ENCODE assay signal across 9 cellular contexts in the genomic region with DNA sequence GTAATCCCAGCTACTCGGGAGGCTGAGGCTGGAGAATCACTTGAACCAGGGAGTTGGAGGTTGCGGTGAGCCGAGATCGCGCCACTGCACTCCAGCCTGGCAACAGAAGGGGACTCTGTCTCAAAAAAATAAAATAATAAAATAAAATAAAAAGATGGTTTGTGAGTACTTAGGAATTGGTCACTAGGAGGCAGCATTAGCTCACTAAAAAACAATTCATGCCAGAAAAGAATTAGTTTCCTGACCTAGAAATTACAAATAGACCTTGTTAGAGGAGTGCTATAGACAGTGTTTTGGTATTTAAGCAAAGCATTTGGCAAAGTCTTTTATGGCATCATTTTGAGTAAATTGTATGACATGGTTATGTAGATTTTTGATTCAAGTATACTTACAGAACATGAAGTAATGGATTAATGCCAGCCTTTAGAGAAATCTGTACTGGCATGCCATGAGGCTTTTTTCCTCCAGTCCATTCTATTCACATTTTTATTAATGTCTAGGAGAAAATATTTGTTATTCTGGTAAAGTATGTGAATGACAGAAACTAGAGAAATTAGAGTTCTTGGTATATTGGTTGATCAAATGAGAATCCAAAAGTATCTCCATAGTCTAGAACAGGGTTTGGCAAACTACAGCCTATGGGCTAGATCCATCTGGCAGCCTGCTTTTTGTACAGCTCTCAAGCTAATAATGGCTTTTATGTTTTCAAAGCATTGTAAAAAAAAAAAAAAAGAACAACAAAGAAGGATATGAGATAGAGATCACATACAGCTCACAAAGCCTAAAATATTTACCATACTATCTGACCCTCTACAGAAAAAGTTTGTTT.
DNase-seq lines count a peak whose midpoint lies in the region; ATAC-seq, FAIRE-seq and TF ChIP-seq lines count a peak whose summit lies in the region.
"Had no signal": no experiment of that assay in that cellular context is flagged by ENCODE, and none has a peak within 500 bp of the region (broad histone marks: within the 10 kb centered on the region; RNA-seq: fewer than 3 reads in every experiment).

No MANE protein-coding gene starts in this region.

- H3K27ac Mint-ChIP-seq in activated naive CD4-positive, alpha-beta T cell treated with anti-CD3 and anti-CD28 coated beads, Interleukin-2, amount 50 U/mL, for 72 hours, result no peak overlapping the region
- H3K27ac Mint-ChIP-seq in activated CD4-positive, alpha-beta memory T cell treated with anti-CD3 and anti-CD28 coated beads, Interleukin-2, amount 10 ng/mL, durations not matched to agents 7 days and 5 days, result no peak overlapping the region

- no peaks in the 10 kb centered on the region for H3K36me3 ChIP-seq in prostate gland

- CTCF ChIA-PET in activated CD4-positive, alpha-beta memory T cell treated with anti-CD3 and anti-CD28 coated beads, Interleukin-2, amount 10 ng/mL, durations not matched to agents 7 days and 5 days (lab: Charles Lee), result no interaction called here

- H3K27me3 ChIP-seq in prostate gland (replicated peaks; ENCODE audit: insufficient read depth), result no peaks in the 10 kb centered on the region

- no peaks in the 10 kb centered on the region for H3K4me1 Mint-ChIP-seq in activated CD4-positive, alpha-beta memory T cell treated with anti-CD3 and anti-CD28 coated beads, Interleukin-2, amount 10 ng/mL, durations not matched to agents 7 days and 5 days

- intact Hi-C loops in prostate gland (cut with DNase I), result loop anchor here (10.0 kb wide), 1 partner anchor 471 kb away; no protein-coding TSS in a partner anchor

- POLR2A ChIA-PET in activated CD4-positive, alpha-beta memory T cell treated with anti-CD3 and anti-CD28 coated beads, Interleukin-2, amount 10 ng/mL, durations not matched to agents 7 days and 5 days (lab: Charles Lee), result no interaction called here

- H3K4me3 ChIP-seq in GM12865 (ENCODE audit: low read depth, low read length) (no peak overlapping the region), prostate gland (no peak overlapping the region)
- H3K4me3 ChIP-seq: skin epidermis had no signal

- no peak overlapping the region for H3K4me3 Mint-ChIP-seq in activated CD4-positive, alpha-beta memory T cell treated with anti-CD3 and anti-CD28 coated beads, Interleukin-2, amount 10 ng/mL, durations not matched to agents 7 days and 5 days

- TF ChIP-seq CTCF in GM12865 (IDR thresholded peaks at IDR 0.05; ENCODE audit: insufficient read depth, low read depth, low read length, missing control alignments), result peak; percentile 22
- TF ChIP-seq CTCF in prostate gland (IDR thresholded peaks at IDR 0.05), result peak in 3 of 4 experiments; percentile 44 to 66 (median 64)

- FAIRE-seq in endometrium (lab: Jason Lieb, UNC), result peak; percentile 83

- ATAC-seq in activated naive CD4-positive, alpha-beta T cell treated with anti-CD3 and anti-CD28 coated beads, Interleukin-2, amount 50 U/mL, for 72 hours, result no peak
- no peak for ATAC-seq in HG02852 (IDR thresholded peaks at IDR 0.05; ENCODE audit: unreplicated experiment)

- H3K27me3 Mint-ChIP-seq in activated CD4-positive, alpha-beta memory T cell treated with anti-CD3 and anti-CD28 coated beads, Interleukin-2, amount 10 ng/mL, durations not matched to agents 7 days and 5 days, result peaks cover 5% of the 10 kb centered on the region

- H3K9me3 ChIP-seq in prostate gland, result no peaks in the 10 kb centered on the region

- H3K36me3 Mint-ChIP-seq in activated naive CD4-positive, alpha-beta T cell treated with anti-CD3 and anti-CD28 coated beads, Interleukin-2, amount 50 U/mL, for 72 hours, result peaks cover 0 to 4% of the 10 kb centered on the region in 2 donors
- H3K36me3 Mint-ChIP-seq in activated CD4-positive, alpha-beta memory T cell treated with anti-CD3 and anti-CD28 coated beads, Interleukin-2, amount 10 ng/mL, durations not matched to agents 7 days and 5 days (ENCODE audit: low read depth), result no peaks in the 10 kb centered on the region

- WGBS in prostate gland, result 51% methylated on average over 5 of the region's 5 CpGs

- no peaks in the 10 kb centered on the region for H3K9me3 Mint-ChIP-seq in activated naive CD4-positive, alpha-beta T cell treated with anti-CD3 and anti-CD28 coated beads, Interleukin-2, amount 50 U/mL, for 72 hours
- H3K9me3 Mint-ChIP-seq in activated CD4-positive, alpha-beta memory T cell treated with anti-CD3 and anti-CD28 coated beads, Interleukin-2, amount 10 ng/mL, durations not matched to agents 7 days and 5 days, result no peaks in the 10 kb centered on the region

- peak; percentile 49 for DNase-seq in GM12865 (ENCODE audit: low read depth)
- peak; percentile 2 to 29 for DNase-seq in NCI-H526 (lab: John Stamatoyannopoulos, UW)
- no peak for DNase-seq in prostate gland (ENCODE audit: low spot score)
- no peak for DNase-seq in activated naive CD4-positive, alpha-beta T cell treated with anti-CD3 and anti-CD28 coated beads, Interleukin-2, amount 50 U/mL, for 72 hours (ENCODE audit: low spot score in 2 of 2)
- no peak for DNase-seq in NCI-H510A treated with DMSO at 0.1 percent for 48 hours (lab: John Stamatoyannopoulos, UW)
- DNase-seq in activated CD4-positive, alpha-beta memory T cell treated with anti-CD3 and anti-CD28 coated beads, Interleukin-2, amount 10 ng/mL, durations not matched to agents 7 days and 5 days, result no peak

- H3K27ac ChIP-seq in prostate gland, result peak overlapping the region in 1 of 2 donors; percentile 31
- H3K27ac ChIP-seq: skin epidermis had no signal

- H3K4me1 ChIP-seq in prostate gland (replicated peaks), result no peaks in the 10 kb centered on the region

- no peak for TF ChIP-seq POLR2A in prostate gland (IDR thresholded peaks at IDR 0.05)

Comparison
In these comparisons a context has a peak if more than half of its experiments do, and no peak if none do; other contexts are left out.
1. DNase-seq: peak in GM12865 (single experiment) and NCI-H526 (2 of 2); none in prostate gland (single experiment), activated naive CD4-positive, alpha-beta T cell treated with anti-CD3 and anti-CD28 coated beads, Interleukin-2, amount 50 U/mL, for 72 hours (0 of 2), NCI-H510A treated with DMSO at 0.1 percent for 48 hours (single experiment) and activated CD4-positive, alpha-beta memory T cell treated with anti-CD3 and anti-CD28 coated beads, Interleukin-2, amount 10 ng/mL, durations not matched to agents 7 days and 5 days (single experiment).